In genomic region chr7:30322656-30323355, GRCh38 we compare ENCODE assay signal across 8 cellular contexts. TPM values are rescaled to one million over a fixed set of nuclear protein-coding genes. Genes with fewer than 3 reads are reported as not detected.
A peak's percentile ranks its signal among the peaks of the same experiment; 100 is the strongest.
DNase-seq lines count a peak whose midpoint lies in the region; ATAC-seq, FAIRE-seq and TF ChIP-seq lines count a peak whose summit lies in the region.

No MANE protein-coding gene starts in this region.

- no peak for FAIRE-seq in kidney (lab: Jason Lieb, UNC)

- DNase-seq in RWPE1 (ENCODE audit: low spot score), result peak; percentile 62
- no peak for DNase-seq in foreskin fibroblast
- no peak for DNase-seq in C1 segment of cervical spinal cord (lab: John Stamatoyannopoulos, UW)
- no peak for DNase-seq in AG20443 (ENCODE audit: low spot score)
- DNase-seq in kidney, result no peak

- H3K9me3 ChIP-seq in muscle layer of duodenum (ENCODE audit: control insufficient read depth in 1 of 2, low read length in 2 of 2), result no peaks in the 10 kb centered on the region
- H3K9me3 ChIP-seq in kidney (ENCODE audit: control insufficient read depth in 1 of 2, low read length in 2 of 2), result no peaks in the 10 kb centered on the region

- no peak overlapping the region for H3K9ac ChIP-seq in kidney (ENCODE audit: low read length in 2 of 2)

- no peaks in the 10 kb centered on the region for H3K36me3 ChIP-seq in muscle layer of duodenum (ENCODE audit: control insufficient read depth in 1 of 2, insufficient read depth in 2 of 2, low read length in 2 of 2)
- H3K36me3 ChIP-seq in kidney (ENCODE audit: control insufficient read depth in 1 of 2, insufficient read depth in 2 of 2, low read length in 2 of 2), result no peaks in the 10 kb centered on the region

- POLR2A ChIA-PET in RWPE1 (lab: Yijun Ruan, JAX; ENCODE audit: low non-redundant PET), result interaction anchor here (0.6 to 0.7 kb wide), 2 partner anchors 248 to 277 kb away, joined by 3 to 4 read pairs; no protein-coding TSS in a partner anchor

- H3K27ac ChIP-seq in RWPE1, result no peak overlapping the region
- peak overlapping the region; percentile 83 for H3K27ac ChIP-seq in muscle layer of duodenum (ENCODE audit: low read length)
- H3K27ac ChIP-seq in kidney (ENCODE audit: low read depth in 2 of 2, low read length in 2 of 2), result peak overlapping the region in 1 of 2 donors; percentile 5

- ATAC-seq in GM19023 (IDR thresholded peaks at IDR 0.05; ENCODE audit: unreplicated experiment) (peak; percentile 55), HG02840 (IDR thresholded peaks at IDR 0.05; ENCODE audit: low FRiP score, unreplicated experiment) (peak; percentile 45)

- intact Hi-C loops in kidney (cut with DNase I), result no loop called here

- CTCF ChIA-PET in RWPE1 (lab: Yijun Ruan, JAX), result interaction anchor here (0.7 kb wide), 2 partner anchors 158 to 809 kb away, joined by 3 read pairs; no protein-coding TSS in a partner anchor

- peaks cover 12 to 16% of the 10 kb centered on the region in 2 donors for H3K4me1 ChIP-seq in muscle layer of duodenum (ENCODE audit: control insufficient read depth in 1 of 2, insufficient read depth in 2 of 2, low read length in 2 of 2)
- peaks cover 4 to 12% of the 10 kb centered on the region in 2 donors for H3K4me1 ChIP-seq in kidney (ENCODE audit: control insufficient read depth in 1 of 2, insufficient read depth in 1 of 2, low read depth in 1 of 2, low read length in 2 of 2)

- H3K4me3 ChIP-seq in muscle layer of duodenum (ENCODE audit: low read depth in 1 of 2, low read length in 2 of 2) (peak overlapping the region; percentile 33 to 57), foreskin fibroblast (ENCODE audit: low read depth in 1 of 2, low read length in 2 of 2) (no peak overlapping the region), kidney (ENCODE audit: low read length in 2 of 2) (no peak overlapping the region)

- H3K27me3 ChIP-seq in muscle layer of duodenum (ENCODE audit: low read depth, low read length), result no peaks in the 10 kb centered on the region

- no peak for TF ChIP-seq CTCF in RWPE1 (conservative IDR thresholded peaks at IDR 0.05; ENCODE audit: low read depth)
- TF ChIP-seq CTCF in foreskin fibroblast (IDR thresholded peaks at IDR 0.05; ENCODE audit: low read depth, low read length), result no peak
- TF ChIP-seq CTCF in kidney (IDR thresholded peaks at IDR 0.05; ENCODE audit: borderline replicate concordance, extremely low read depth, insufficient read depth), result no peak

RNA-seq across cellular contexts. Expression of gene ZNRF2, which starts 38.4 kb away (rescaled TPM):
- 32.2 TPM for total RNA-seq in kidney
- 16.2 TPM for polyA plus RNA-seq in kidney (ENCODE audit: insufficient read depth, low read depth, low replicate concordance)

Comparison
In these comparisons a context has a peak if more than half of its experiments do, and no peak if none do; other contexts are left out.
1. H3K4me3 ChIP-seq: peak in muscle layer of duodenum (2 of 2); none in foreskin fibroblast (0 of 2) and kidney (0 of 2).